In genomic region chr16:29961127-29961478, GRCh38 we compare ENCODE assay signal across 8 cellular contexts. TPM values are rescaled to one million over a fixed set of nuclear protein-coding genes. Genes with fewer than 3 reads are reported as not detected.
DNase-seq lines count a peak whose midpoint lies in the region; TF ChIP-seq lines count a peak whose summit lies in the region.

No MANE protein-coding gene starts in this region.

- no peaks in the 10 kb centered on the region for H3K79me2 ChIP-seq in parathyroid adenoma

- H3K9me3 ChIP-seq in endocrine pancreas (ENCODE audit: control insufficient read depth, low read length) (no peaks in the 10 kb centered on the region), parathyroid adenoma (ENCODE audit: control insufficient read depth, low read length) (no peaks in the 10 kb centered on the region)

- peak overlapping the region; percentile 76 for H3K27ac ChIP-seq in parathyroid adenoma

- intact Hi-C loops in lower leg skin (cut with DNase I; ENCODE audit: low total_unique reads), result loop anchor here (5.0 kb wide), 1 partner anchor 101 kb away; no protein-coding TSS in a partner anchor

- no peaks in the 10 kb centered on the region for H3K36me3 ChIP-seq in endocrine pancreas (ENCODE audit: control insufficient read depth, insufficient read depth, low read length)
- no peaks in the 10 kb centered on the region for H3K36me3 ChIP-seq in parathyroid adenoma (ENCODE audit: control insufficient read depth, insufficient read depth, low read length)

- H2AFZ ChIP-seq in parathyroid adenoma, result peak overlapping the region; percentile 100

- H3K4me2 ChIP-seq in parathyroid adenoma (ENCODE audit: low read length), result peak overlapping the region; percentile 80

- peak; percentile 76 for DNase-seq in D341Med (ENCODE audit: low spot score)
- DNase-seq in NCI-H82 treated with DMSO at 0.1 percent for 48 hours (lab: John Stamatoyannopoulos, UW; ENCODE audit: unreplicated experiment), result peak; percentile 95
- DNase-seq in inferior parietal cortex (ENCODE audit: extremely low spot score), result no peak
- DNase-seq in stimulated activated CD4-positive, alpha-beta T cell treated with anti-CD3 and anti-CD28 coated beads, Interleukin-1b, Interleukin-23, amount 100 ng/mL, for 48 hours, result no peak
- no peak for DNase-seq in lower leg skin (ENCODE audit: low spot score in 2 of 2)
- no peak for DNase-seq in DMS153 (lab: John Stamatoyannopoulos, UW)

- H3K27me3 ChIP-seq in endocrine pancreas (ENCODE audit: control insufficient read depth, insufficient read depth, low read length), result no peaks in the 10 kb centered on the region
- H3K27me3 ChIP-seq in parathyroid adenoma (ENCODE audit: control insufficient read depth, insufficient read depth, low read length), result no peaks in the 10 kb centered on the region

- peaks cover 4% of the 10 kb centered on the region for H3K4me1 ChIP-seq in endocrine pancreas (ENCODE audit: control insufficient read depth, insufficient read depth, low read length)
- peaks cover 5% of the 10 kb centered on the region for H3K4me1 ChIP-seq in parathyroid adenoma

- 55% methylated on average over 10 of the region's 10 CpGs for WGBS in lower leg skin, 2 donors

- TF ChIP-seq CTCF in parathyroid adenoma (IDR thresholded peaks at IDR 0.05), result no peak
- no peak for TF ChIP-seq CTCF in lower leg skin (IDR thresholded peaks at IDR 0.05)

- H3K9ac ChIP-seq in endocrine pancreas (ENCODE audit: control insufficient read depth, insufficient read depth, low read length) (peak overlapping the region; percentile 79), parathyroid adenoma (peak overlapping the region; percentile 19)

- TF ChIP-seq POLR2A in lower leg skin (IDR thresholded peaks at IDR 0.05), result no peak

- H3K4me3 ChIP-seq in endocrine pancreas (ENCODE audit: control insufficient read depth, insufficient read depth, low read length), result peak overlapping the region; percentile 60
- H3K4me3 ChIP-seq in parathyroid adenoma (ENCODE audit: low read depth, low read length), result peak overlapping the region; percentile 93
- no peak overlapping the region for H3K4me3 ChIP-seq in lower leg skin (ENCODE audit: low read depth, poor library complexity, severe bottlenecking)

RNA-seq across cellular contexts. Expression of gene TMEM219, which starts 0.8 kb away (rescaled TPM):
- 100 to 1,000 TPM; 118 to 143 (median 130) TPM for total RNA-seq in lower leg skin

RNA-seq across cellular contexts. Expression of gene TAOK2, which starts 12.6 kb away (rescaled TPM):
- 10 to 100 TPM; 35.5 to 47.9 (median 38.1) TPM for total RNA-seq in lower leg skin

RNA-seq across cellular contexts. Expression of gene HIRIP3, which starts 34.3 kb away (rescaled TPM):
- total RNA-seq in lower leg skin, result 10 to 100 TPM; 13.7 to 28.9 (median 21.5) TPM

RNA-seq across cellular contexts. Expression of gene INO80E, which starts 34.9 kb away (rescaled TPM):
- 100 to 1,000 TPM in 1 of 4 donors, 10 to 100 TPM in 3; 40.9 to 157 (median 61.8) TPM for total RNA-seq in lower leg skin

RNA-seq across cellular contexts. Expression of gene KCTD13, which starts 35.1 kb away (rescaled TPM):
- total RNA-seq in lower leg skin, result 10 to 100 TPM; 19.7 to 34.4 (median 26.0) TPM

Comparison
In these comparisons a context has a peak if more than half of its experiments do, and no peak if none do; other contexts are left out.
1. DNase-seq: peak in D341Med (single experiment) and NCI-H82 treated with DMSO at 0.1 percent for 48 hours (single experiment); none in inferior parietal cortex (single experiment), stimulated activated CD4-positive, alpha-beta T cell treated with anti-CD3 and anti-CD28 coated beads, Interleukin-1b, Interleukin-23, amount 100 ng/mL, for 48 hours (single experiment), lower leg skin (0 of 2) and DMS153 (single experiment).